25 cellular contexts compared by ENCODE assay signal in genomic region chr12:70213707-70214106, GRCh38. TPM values are rescaled to one million over a fixed set of nuclear protein-coding genes. Genes with fewer than 3 reads are reported as not detected.
DNase-seq lines count a peak whose midpoint lies in the region; ATAC-seq, FAIRE-seq and TF ChIP-seq lines count a peak whose summit lies in the region.
"Had no signal": no experiment of that assay in that cellular context is flagged by ENCODE, and none has a peak within 500 bp of the region (broad histone marks: within the 10 kb centered on the region; RNA-seq: fewer than 3 reads in every experiment).

No MANE protein-coding gene starts in this region.

- POLR2A ChIA-PET in HEK293 (lab: Yijun Ruan, JAX) (no interaction called here), K562 (lab: Yijun Ruan, JAX) (no interaction called here)

- DNase-seq in T-helper 1 cell (no peak), K562 (ENCODE audit: extremely low read depth in 1 of 4, low spot score in 3 of 4) (no peak), osteoblast (ENCODE audit: insufficient read length, low spot score, missing footprints) (peak; percentile 11), NCI-H510A treated with DMSO at 0.1 percent for 48 hours (lab: John Stamatoyannopoulos, UW) (no peak), DMS79 (lab: John Stamatoyannopoulos, UW) (no peak)
- no peak for DNase-seq in stimulated activated CD8-positive, alpha-beta memory T cell treated with anti-CD3 and anti-CD28 coated beads, Interleukin-4, amount 100 ng/mL, for 48 hours
- DNase-seq: AML-193; Caco-2; Calu3; CD4-positive, alpha-beta T cell; CD8-positive, alpha-beta T cell; DND-41; EL; GDM1 had no signal

- H3K4me2 ChIP-seq in K562 (ENCODE audit: insufficient read depth, low read length) (no peak overlapping the region), osteoblast (ENCODE audit: insufficient read depth, low read length) (no peak overlapping the region)
- H3K4me2 ChIP-seq: A549; BLaER1 treated with 17β-estradiol and CSF1 and Interleukin-3, amounts not matched to agents 10 nM and 100 nM had no signal

- CTCF ChIA-PET in HEK293 (lab: Yijun Ruan, JAX): no interaction called here
- CTCF ChIA-PET in K562 (lab: Yijun Ruan, JAX; ENCODE audit: low intra/inter-chr PET ratio): no interaction called here

- intact Hi-C loops in K562 (cut with micrococcal nuclease): loop anchor here (10.0 kb wide), 1 partner anchor 361 kb away; no protein-coding TSS in a partner anchor

- no peak for ATAC-seq in K562
- ATAC-seq: A549; CD8-positive, alpha-beta T cell; GM12878 had no signal

- no peak overlapping the region for H2AFZ ChIP-seq in K562 (ENCODE audit: low read depth, low read length)
- no peak overlapping the region for H2AFZ ChIP-seq in osteoblast (ENCODE audit: low read length)

- H3K4me1 ChIP-seq in HEK293 (ENCODE audit: control insufficient read depth, insufficient read depth, low read length): no peaks in the 10 kb centered on the region
- no peaks in the 10 kb centered on the region for H3K4me1 ChIP-seq in K562 (replicated peaks in 1 of 2; ENCODE audit: control insufficient read depth in 2 of 2, insufficient read depth in 2 of 2, low read length in 2 of 2)
- H3K4me1 ChIP-seq in osteoblast (ENCODE audit: insufficient read depth, low read length): no peaks in the 10 kb centered on the region
- H3K4me1 ChIP-seq: A549, Caco-2 had no signal

- no peaks in the 10 kb centered on the region for H3K79me2 ChIP-seq in K562 (ENCODE audit: control insufficient read depth, insufficient read depth, low read length)
- no peaks in the 10 kb centered on the region for H3K79me2 ChIP-seq in osteoblast (ENCODE audit: insufficient read depth, low read length)

- no peak for TF ChIP-seq RAD21 in K562 (CRISPR knock-in tag; conservative IDR thresholded peaks at IDR 0.05 in 1 of 2, IDR thresholded peaks at IDR 0.05 in 1 of 2)

- H3K9me3 ChIP-seq in HEK293 (ENCODE audit: control insufficient read depth, insufficient read depth, low read depth, low read length) (no peaks in the 10 kb centered on the region), K562 (replicated peaks; ENCODE audit: control insufficient read depth, insufficient read depth, low read depth, low read length) (no peaks in the 10 kb centered on the region; the same call in 1 of the 2 replicates), osteoblast (ENCODE audit: low read depth, low read length) (no peaks in the 10 kb centered on the region)

- no TSS peak for BruUV-seq in K562 (replicated peaks; lab: Mats Ljungman, UMichigan)

- TF ChIP-seq CTCF in HEK293 (tag by site-specific recombination; IDR thresholded peaks at IDR 0.05) (no peak), K562 (IDR thresholded peaks at IDR 0.05 in 2 of 3, conservative IDR thresholded peaks at IDR 0.05 in 1 of 3; ENCODE audit: insufficient read depth in 2 of 3, low read depth in 1 of 3, low read length in 3 of 3) (no peak), osteoblast (IDR thresholded peaks at IDR 0.05; ENCODE audit: extremely low read depth, low read depth, low read length) (no peak)

- H3K27ac Mint-ChIP-seq in T-helper 1 cell treated with Interleukin-12 subunit alpha and Interleukin-12 subunit beta and Interleukin-4 antibody, amounts not matched to agents 30 μg/mL and 1 μg/mL, for 36 hours: peak overlapping the region; percentile 4
- H3K27ac Mint-ChIP-seq: B cell; CD4-positive, alpha-beta T cell; CD8-positive, alpha-beta T cell had no signal

- H3K27me3 Mint-ChIP-seq in T-helper 1 cell treated with Interleukin-12 subunit alpha and Interleukin-12 subunit beta and Interleukin-4 antibody, amounts not matched to agents 30 μg/mL and 1 μg/mL, for 36 hours (ENCODE audit: low read depth): no peaks in the 10 kb centered on the region
- H3K27me3 Mint-ChIP-seq: B cell; CD4-positive, alpha-beta T cell had no signal

- H3K27ac ChIP-seq in HEK293 (ENCODE audit: extremely low read depth, low read depth, low read length) (no peak overlapping the region), K562 (ENCODE audit: extremely low read depth, low read depth, low read length) (no peak overlapping the region), osteoblast (ENCODE audit: low read depth, low read length) (no peak overlapping the region)
- H3K27ac ChIP-seq: 22Rv1; A549; BLaER1 treated with 17β-estradiol and CSF1 and Interleukin-3, amounts not matched to agents 10 nM and 100 nM; C4-2B had no signal

- H3K36me3 ChIP-seq in HEK293 (ENCODE audit: control insufficient read depth in 2 of 2, insufficient read depth in 1 of 2, low read length in 2 of 2) (no peaks in the 10 kb centered on the region), K562 (ENCODE audit: control insufficient read depth, insufficient read depth, low read length) (no peaks in the 10 kb centered on the region), osteoblast (ENCODE audit: insufficient read depth, low read length) (no peaks in the 10 kb centered on the region)

- H3K9me3 Mint-ChIP-seq in T-helper 1 cell treated with Interleukin-12 subunit alpha and Interleukin-12 subunit beta and Interleukin-4 antibody, amounts not matched to agents 30 μg/mL and 1 μg/mL, for 36 hours: peaks cover 53% of the 10 kb centered on the region

- no peak overlapping the region for H3K9ac ChIP-seq in K562 (ENCODE audit: insufficient read depth in 1 of 2, low read depth in 2 of 2, low read length in 2 of 2)
- H3K9ac ChIP-seq: BLaER1 treated with 17β-estradiol and CSF1 and Interleukin-3, amounts not matched to agents 10 nM and 100 nM had no signal

- FAIRE-seq in K562 (lab: Jason Lieb, UNC): no peak
- FAIRE-seq: A549, D721Med, GM12878, GM12892, GM18507 had no signal

- no peaks in the 10 kb centered on the region for H3K4me1 Mint-ChIP-seq in T-helper 1 cell treated with Interleukin-12 subunit alpha and Interleukin-12 subunit beta and Interleukin-4 antibody, amounts not matched to agents 30 μg/mL and 1 μg/mL, for 36 hours (ENCODE audit: low read depth)
- H3K4me1 Mint-ChIP-seq: B cell had no signal

- no peak for TF ChIP-seq EP300 in K562 (IDR thresholded peaks at IDR 0.05; ENCODE audit: low read length)

- H3K9me1 ChIP-seq in K562 (ENCODE audit: control insufficient read depth, insufficient read depth, low read length): no peaks in the 10 kb centered on the region

- H3K4me3 ChIP-seq in HEK293 (ENCODE audit: low read depth, low read length) (no peak overlapping the region), K562 (no peak overlapping the region), osteoblast (ENCODE audit: insufficient read depth, low read length) (no peak overlapping the region)
- H3K4me3 ChIP-seq: A549; BLaER1 treated with 17β-estradiol and CSF1 and Interleukin-3, amounts not matched to agents 10 nM and 100 nM; GM12878 had no signal

- H3K4me3 Mint-ChIP-seq in T-helper 1 cell treated with Interleukin-12 subunit alpha and Interleukin-12 subunit beta and Interleukin-4 antibody, amounts not matched to agents 30 μg/mL and 1 μg/mL, for 36 hours: no peak overlapping the region
- H3K4me3 Mint-ChIP-seq: B cell; CD4-positive, alpha-beta T cell; CD8-positive, alpha-beta T cell had no signal

- no peaks in the 10 kb centered on the region for H4K20me1 ChIP-seq in K562 (replicated peaks; ENCODE audit: control insufficient read depth, insufficient read depth, low read length)
- no peaks in the 10 kb centered on the region for H4K20me1 ChIP-seq in osteoblast (ENCODE audit: insufficient read depth, low read length)
- H4K20me1 ChIP-seq: BLaER1 treated with 17β-estradiol and CSF1 and Interleukin-3, amounts not matched to agents 10 nM and 100 nM had no signal

- H3K36me3 Mint-ChIP-seq in T-helper 1 cell treated with Interleukin-12 subunit alpha and Interleukin-12 subunit beta and Interleukin-4 antibody, amounts not matched to agents 30 μg/mL and 1 μg/mL, for 36 hours (ENCODE audit: low read depth): peaks cover 4% of the 10 kb centered on the region

- no peak for TF ChIP-seq POLR2A in K562 (conservative IDR thresholded peaks at IDR 0.05)

- H3K27me3 ChIP-seq in K562 (ENCODE audit: control insufficient read depth in 2 of 2, insufficient read depth in 2 of 2, low read length in 2 of 2) (no peaks in the 10 kb centered on the region), osteoblast (ENCODE audit: insufficient read depth, low read length) (no peaks in the 10 kb centered on the region)
- H3K27me3 ChIP-seq: BLaER1 treated with 17β-estradiol and CSF1 and Interleukin-3, amounts not matched to agents 10 nM and 100 nM had no signal

- in situ Hi-C loops in K562 (cut with MboI): no loop called here

TF ChIP-seq in HEK293, 187 proteins besides CTCF, POLR2A, EP300 and RAD21 (continues in another document):
- TF ChIP-seq SETDB1 (IDR thresholded peaks at IDR 0.05; ENCODE audit: insufficient read length, low read length) (peak; percentile 55), ZXDB (tag by site-specific recombination; IDR thresholded peaks at IDR 0.05) (no peak), ZBTB48 (tag by site-specific recombination; IDR thresholded peaks at IDR 0.05) (no peak), ZFP69B (tag by site-specific recombination; IDR thresholded peaks at IDR 0.05) (no peak), ZNF626 (tag by site-specific recombination; IDR thresholded peaks at IDR 0.05) (no peak)

RNA-seq across cellular contexts. Expression of gene CNOT2, which starts 29.5 kb away (rescaled TPM):
- 99.7 and 318 TPM in 2 replicates for total RNA-seq in K562 (2011; cell fraction: chromatin; rRNA removed; ENCODE audit: low replicate concordance)
- total RNA-seq in K562 (2011; cell fraction: nucleolus; rRNA removed): 47.2 and 79.5 TPM in 2 replicates
- total RNA-seq in K562 (2011; cell fraction: nucleoplasm; rRNA removed): 139 and 176 TPM in 2 replicates
- total RNA-seq in K562 (2014; rRNA removed): 61.0 and 79.3 TPM in 2 replicates
- total RNA-seq in K562 (2014; rRNA removed; fragmentation: Illumina TruSeq; extraction: Trizol): 103 and 111 TPM in 2 replicates
- 114 and 119 TPM in 2 replicates for total RNA-seq in K562 (2015; rRNA removed; fragmentation: Illumina TruSeq; extraction: Trizol)
- 52.0 and 54.0 TPM in 2 replicates for total RNA-seq in K562 (2021)
- polyA plus RNA-seq in K562 (2011; rRNA removed): 84.4 and 92.1 TPM in 2 replicates
- 55.0 and 71.0 TPM in 2 replicates for polyA plus RNA-seq in K562 (2011; cell fraction: cytosol; rRNA removed)
- 123 and 160 TPM in 2 replicates for polyA plus RNA-seq in K562 (2011; cell fraction: nucleus; rRNA removed)
- polyA plus RNA-seq in K562 (2012): 40.4 and 71.9 TPM in 2 replicates
- polyA plus RNA-seq in K562 (2014; fragmentation: Illumina TruSeq; extraction: Trizol): 92.3 and 99.3 TPM in 2 replicates
- polyA plus RNA-seq in K562 (2014; fragmentation: Nextera tagmentation; extraction: Ambion mirVana): 10 to 100 TPM; 43.6 to 84.4 TPM
- polyA plus RNA-seq in K562 (2014; rRNA removed): 65.5 and 77.0 TPM in 2 replicates
- polyA minus RNA-seq in K562 (2011; rRNA and poly(A)+ RNA removed): 201 and 217 TPM in 2 replicates
- 41.4 and 49.8 TPM in 2 replicates for polyA minus RNA-seq in K562 (2011; cell fraction: cytosol; rRNA and poly(A)+ RNA removed)
- polyA minus RNA-seq in K562 (2011; cell fraction: nucleus; rRNA and poly(A)+ RNA removed): 170 and 393 TPM in 2 replicates
- 144 and 153 TPM in 2 replicates for total RNA-seq in osteoblast
